In the genomic region with DNA sequence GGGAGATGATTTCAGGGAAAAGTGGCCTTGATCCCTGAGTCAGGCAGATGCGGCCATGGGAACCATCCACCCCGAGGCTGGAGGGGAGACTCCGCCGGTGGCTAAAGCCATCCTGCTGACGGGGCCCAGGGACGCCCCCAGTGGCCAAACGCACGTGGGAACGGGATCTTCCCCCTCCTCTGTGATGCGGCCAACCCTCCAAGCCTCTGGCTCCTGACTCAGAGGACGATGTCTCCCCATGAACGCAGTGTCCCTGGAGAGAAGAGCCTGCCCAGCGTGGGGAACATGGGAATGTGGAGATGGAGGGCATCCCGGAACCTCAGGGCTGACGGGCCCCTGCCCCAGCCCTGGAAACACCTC, we compare ENCODE assay signal across 14 cellular contexts. TPM values are rescaled to one million over a fixed set of nuclear protein-coding genes. Genes with fewer than 3 reads are reported as not detected.
DNase-seq lines count a peak whose midpoint lies in the region; FAIRE-seq and TF ChIP-seq lines count a peak whose summit lies in the region.
"Had no signal": no experiment of that assay in that cellular context is flagged by ENCODE, and none has a peak within 500 bp of the region (broad histone marks: within the 10 kb centered on the region; RNA-seq: fewer than 3 reads in every experiment).

No MANE protein-coding gene starts in this region.

- H3K9ac ChIP-seq in H1 (replicated peaks in 1 of 4; ENCODE audit: extremely low read depth in 1 of 4, low read depth in 3 of 4, low read length in 3 of 4) (no peak overlapping the region), neuronal stem cell (ENCODE audit: low read depth, low read length, poor library complexity) (no peak overlapping the region)

- DNase-seq in Caco-2, result no peak
- DNase-seq in HFFc6, result peak; percentile 49
- DNase-seq in H1 (ENCODE audit: low read depth in 1 of 2, low spot score in 2 of 2), result peak in 1 of 2 experiments; percentile 75
- no peak for DNase-seq in neuronal stem cell (ENCODE audit: low spot score)
- no peak for DNase-seq in putamen (ENCODE audit: low spot score)
- DNase-seq in HEK293T (ENCODE audit: extremely low spot score), result no peak
- DNase-seq in effector CD8-positive, alpha-beta T cell (lab: John Stamatoyannopoulos, UW), result no peak
- DNase-seq in sigmoid colon, result no peak
- DNase-seq: activated naive CD4-positive, alpha-beta T cell treated with anti-CD3 and anti-CD28 coated beads for 36 hours; CD8-positive, alpha-beta T cell; NCI-H1417 treated with DMSO at 0.1 percent for 48 hours had no signal

- H3K79me1 ChIP-seq in H1 (ENCODE audit: low read depth, low read length) (peaks cover 10% of the 10 kb centered on the region), neuronal stem cell (ENCODE audit: low read depth, low read length) (peaks cover 3% of the 10 kb centered on the region)

- H3K23ac ChIP-seq in H1 (ENCODE audit: insufficient read length), result no peak overlapping the region
- H3K23ac ChIP-seq in neuronal stem cell (ENCODE audit: low read depth, low read length, poor library complexity), result no peak overlapping the region

- no peak overlapping the region for H3K27ac ChIP-seq in H1 (ENCODE audit: low read depth, low read length)
- no peak overlapping the region for H3K27ac ChIP-seq in neuronal stem cell (replicated peaks; ENCODE audit: low read length)
- H3K27ac ChIP-seq in sigmoid colon, result no peak overlapping the region
- H3K27ac ChIP-seq: prostate gland, SJSA1 had no signal

- H3K27me3 ChIP-seq in Caco-2 (replicated peaks; ENCODE audit: control insufficient read depth, insufficient read depth, low read length) (no peaks in the 10 kb centered on the region), H1 (replicated peaks in 1 of 4; ENCODE audit: control insufficient read depth in 3 of 4, extremely low read depth in 1 of 4, insufficient read depth in 3 of 4, low read length in 3 of 4) (no peaks in the 10 kb centered on the region), neuronal stem cell (ENCODE audit: control insufficient read depth in 3 of 3, insufficient read depth in 3 of 3, low read depth in 1 of 3, low read length in 3 of 3) (no peaks in the 10 kb centered on the region), sigmoid colon (no peaks in the 10 kb centered on the region)
- H3K27me3 ChIP-seq: SJSA1 had no signal

- H2AFZ ChIP-seq in H1 (ENCODE audit: low read length) (no peak overlapping the region), neuronal stem cell (ENCODE audit: low read length) (no peak overlapping the region)

- H3K4me3 ChIP-seq in Caco-2 (ENCODE audit: low read depth, low read length), result no peak overlapping the region
- no peak overlapping the region for H3K4me3 ChIP-seq in H1 (ENCODE audit: extremely low read depth in 1 of 4, insufficient read depth in 2 of 4, low read depth in 3 of 4, low read length in 4 of 4)
- no peak overlapping the region for H3K4me3 ChIP-seq in neuronal stem cell (ENCODE audit: low read length in 2 of 2)
- no peak overlapping the region for H3K4me3 ChIP-seq in sigmoid colon
- H3K4me3 ChIP-seq: prostate gland, SJSA1 had no signal

- H3K27ac Mint-ChIP-seq in Caco-2 (ENCODE audit: unreplicated experiment), result peak overlapping the region; percentile 32
- peak overlapping the region; percentile 68 for H3K27ac Mint-ChIP-seq in HFFc6
- H3K27ac Mint-ChIP-seq: CD8-positive, alpha-beta T cell had no signal

- TF ChIP-seq POLR2A in H1 (IDR thresholded peaks at IDR 0.05; ENCODE audit: control extremely low read depth in 1 of 2, low read depth in 2 of 2, low read length in 2 of 2), result no peak
- TF ChIP-seq POLR2A in sigmoid colon (IDR thresholded peaks at IDR 0.05), result no peak

- no peak overlapping the region for H3K14ac ChIP-seq in H1 (ENCODE audit: insufficient read length)
- peak overlapping the region; percentile 63 for H3K14ac ChIP-seq in neuronal stem cell (ENCODE audit: low read length)

- WGBS in H1 (ENCODE audit: extremely low coverage in 1 of 2, insufficient coverage in 1 of 2, insufficient read length in 1 of 2, insufficient replicate concordance in 2 of 2, low coverage in 1 of 2, low lambda C conversion rate in 2 of 2, missing lambda C conversion rate in 1 of 2), 2 experiments, result 70% methylated on average over 5 of the region's 15 CpGs; no CpG with 5 or more reads in 1 of the 2 experiments
- no CpG with 5 or more reads among the region's 15 CpGs for WGBS in neuronal stem cell (ENCODE audit: extremely low coverage in 2 of 2, insufficient read length in 2 of 2, insufficient replicate concordance in 1 of 2), 2 donors
- WGBS in sigmoid colon, 2 donors, result 70 to 89% methylated on average over 15 of the region's 15 CpGs

- no peaks in the 10 kb centered on the region for H3K27me3 Mint-ChIP-seq in Caco-2 (ENCODE audit: insufficient read depth, unreplicated experiment)
- H3K27me3 Mint-ChIP-seq in HFFc6 (ENCODE audit: insufficient read depth), result peaks cover 2% of the 10 kb centered on the region

- H3K4me2 ChIP-seq in H1 (ENCODE audit: insufficient read depth in 1 of 2, low read depth in 2 of 2, low read length in 2 of 2), result no peak overlapping the region
- H3K4me2 ChIP-seq in neuronal stem cell (ENCODE audit: insufficient read depth, low read length, poor library complexity, severe bottlenecking), result no peak overlapping the region

- peak overlapping the region; percentile 52 for H2BK5ac ChIP-seq in H1 (ENCODE audit: low read depth, low read length)
- H2BK5ac ChIP-seq in neuronal stem cell (ENCODE audit: low read length), result peak overlapping the region; percentile 59

- no peak overlapping the region for H3K4me3 Mint-ChIP-seq in Caco-2 (ENCODE audit: unreplicated experiment)
- H3K4me3 Mint-ChIP-seq in HFFc6, result no peak overlapping the region
- H3K4me3 Mint-ChIP-seq: activated naive CD4-positive, alpha-beta T cell treated with anti-CD3 and anti-CD28 coated beads for 36 hours; CD8-positive, alpha-beta T cell had no signal

- H2AK5ac ChIP-seq in H1 (ENCODE audit: low read depth, low read length) (no peak overlapping the region), neuronal stem cell (ENCODE audit: low read depth, low read length) (peak overlapping the region; percentile 88)

- no TSS peak for BruUV-seq in Caco-2 (replicated peaks; lab: Mats Ljungman, UMichigan)

- POLR2A ChIA-PET in Caco-2 (lab: Charles Lee), result no interaction called here
- POLR2A ChIA-PET in H1 (lab: Charles Lee; ENCODE audit: partially characterized antibody), result interaction anchor here (1.3 to 27.1 kb wide), 4 partner anchors 8 to 21 kb away, joined by 3 to 507 read pairs (median 14); a partner anchor contains a TSS
- POLR2A ChIA-PET in HEK293T (lab: Yijun Ruan, JAX), result no interaction called here

- TF ChIP-seq EP300 in H1 (IDR thresholded peaks at IDR 0.05; ENCODE audit: borderline replicate concordance in 1 of 2, low read depth in 2 of 2, low read length in 2 of 2) (no peak), sigmoid colon (IDR thresholded peaks at IDR 0.05) (no peak)

- intact Hi-C loops in Caco-2 (cut with micrococcal nuclease; ENCODE audit: unreplicated experiment), result no loop called here
- intact Hi-C loops in sigmoid colon (cut with DNase I), result no loop called here

- H3K9me3 Mint-ChIP-seq in Caco-2 (ENCODE audit: unreplicated experiment), result no peaks in the 10 kb centered on the region
- H3K9me3 Mint-ChIP-seq in HFFc6, result no peaks in the 10 kb centered on the region
- H3K9me3 Mint-ChIP-seq: activated naive CD4-positive, alpha-beta T cell treated with anti-CD3 and anti-CD28 coated beads for 36 hours; CD8-positive, alpha-beta T cell had no signal

- H4K91ac ChIP-seq in H1 (replicated peaks; ENCODE audit: insufficient read length, low read length) (no peak overlapping the region), neuronal stem cell (ENCODE audit: low read depth, low read length, poor library complexity) (no peak overlapping the region)

- TF ChIP-seq RAD21 in H1 (IDR thresholded peaks at IDR 0.05 in 1 of 2, conservative IDR thresholded peaks at IDR 0.05 in 1 of 2; ENCODE audit: low read depth in 2 of 2, low read length in 2 of 2), result peak; percentile 37 to 53

- H3K4ac ChIP-seq in H1 (replicated peaks; ENCODE audit: insufficient read length, low read depth, low read length) (no peak overlapping the region), neuronal stem cell (ENCODE audit: low read length) (no peak overlapping the region)

- H3K23me2 ChIP-seq in H1 (ENCODE audit: low read depth, low read length), result no peaks in the 10 kb centered on the region

- H4K5ac ChIP-seq in H1 (ENCODE audit: insufficient read length, low read depth, low read length), result no peak overlapping the region

- no peak for FAIRE-seq in H1 (lab: Jason Lieb, UNC)
- FAIRE-seq: colon had no signal

- H3K4me1 ChIP-seq in Caco-2, result peaks cover 4% of the 10 kb centered on the region; the same call in 1 of the 2 replicates
- H3K4me1 ChIP-seq in H1 (replicated peaks in 1 of 4; ENCODE audit: control insufficient read depth in 3 of 4, insufficient read depth in 4 of 4, low read length in 3 of 4), result peaks cover 0 to 6% (median 0%) of the 10 kb centered on the region in 4 experiments; a peak in 1 of 7 replicates
- H3K4me1 ChIP-seq in neuronal stem cell (ENCODE audit: control insufficient read depth in 2 of 2, insufficient read depth in 1 of 2, low read depth in 1 of 2, low read length in 2 of 2), result peaks cover 8 to 22% of the 10 kb centered on the region in 2 donors
- H3K4me1 ChIP-seq in sigmoid colon, result peaks cover 0 to 24% (median 16%) of the 10 kb centered on the region in 4 donors
- H3K4me1 ChIP-seq: prostate gland had no signal

- H3K18ac ChIP-seq in H1 (ENCODE audit: extremely low read depth, low read length) (no peak overlapping the region), neuronal stem cell (ENCODE audit: low read length) (peak overlapping the region; percentile 12)

- peak in 1 of 2 experiments; percentile 11 for TF ChIP-seq CTCF in Caco-2 (IDR thresholded peaks at IDR 0.05; ENCODE audit: insufficient read depth in 1 of 2, low read depth in 1 of 2, low read length in 1 of 2, severe bottlenecking in 1 of 2, unreplicated experiment in 1 of 2)
- peak; percentile 69 for TF ChIP-seq CTCF in HFFc6 (IDR thresholded peaks at IDR 0.05)
- peak; percentile 44 to 80 (median 70) for TF ChIP-seq CTCF in H1 (IDR thresholded peaks at IDR 0.05; ENCODE audit: control extremely low read depth in 1 of 3, insufficient read depth in 1 of 3, low read depth in 1 of 3, low read length in 3 of 3)
- no peak for TF ChIP-seq CTCF in sigmoid colon (IDR thresholded peaks at IDR 0.05)

- H3K56ac ChIP-seq in H1 (replicated peaks; ENCODE audit: insufficient read length, low read depth, low read length), result no peak overlapping the region

- H2BK20ac ChIP-seq in H1 (ENCODE audit: low read length), result no peak overlapping the region

- peaks cover 18 to 24% of the 10 kb centered on the region in 2 experiments for H4K20me1 ChIP-seq in H1 (replicated peaks in 1 of 2; ENCODE audit: control insufficient read depth in 1 of 2, insufficient read depth in 2 of 2, low read length in 2 of 2)

- H2BK120ac ChIP-seq in H1 (replicated peaks; ENCODE audit: low read depth, low read length) (no peak overlapping the region), neuronal stem cell (ENCODE audit: low read depth, low read length) (no peak overlapping the region)

- peaks cover 7% of the 10 kb centered on the region for H3K4me1 Mint-ChIP-seq in Caco-2 (ENCODE audit: low read depth, unreplicated experiment)
- H3K4me1 Mint-ChIP-seq in HFFc6 (ENCODE audit: low read depth), result peaks cover 9% of the 10 kb centered on the region

- CTCF ChIA-PET in Caco-2 (lab: Charles Lee), result no interaction called here
- CTCF ChIA-PET in H1 (lab: Charles Lee; ENCODE audit: partially characterized antibody), result interaction anchor here (0.9 to 6.8 kb wide), 6 partner anchors 13 to 75 kb away, joined by 3 to 64 read pairs (median 3); a partner anchor contains a TSS
- CTCF ChIA-PET in HEK293T (lab: Yijun Ruan, JAX), result no interaction called here

- H3K36me3 Mint-ChIP-seq in Caco-2 (ENCODE audit: insufficient read depth, unreplicated experiment) (peaks cover 100% of the 10 kb centered on the region), HFFc6 (ENCODE audit: low read depth) (no peaks in the 10 kb centered on the region)

- H2BK15ac ChIP-seq in H1 (ENCODE audit: low read length), result no peak overlapping the region
- no peak overlapping the region for H2BK15ac ChIP-seq in neuronal stem cell (ENCODE audit: low read length)

- H4K8ac ChIP-seq in H1 (ENCODE audit: extremely low read depth, insufficient read depth, low read length) (peak overlapping the region; percentile 62; the same call in 1 of the 2 replicates), neuronal stem cell (ENCODE audit: low read depth, low read length) (no peak overlapping the region)

- H3K36me3 ChIP-seq in Caco-2 (ENCODE audit: control insufficient read depth, insufficient read depth, low read length) (peaks cover 6% of the 10 kb centered on the region), H1 (ENCODE audit: control insufficient read depth in 2 of 4, insufficient read depth in 4 of 4, low read length in 3 of 4) (peaks cover 2 to 30% (median 17%) of the 10 kb centered on the region in 4 experiments; a peak in 7 of 8 replicates), neuronal stem cell (replicated peaks in 1 of 2; ENCODE audit: control insufficient read depth in 2 of 2, insufficient read depth in 2 of 2, low read length in 2 of 2) (peaks cover 0 to 35% of the 10 kb centered on the region in 2 donors), sigmoid colon (peaks cover 0 to 8% (median 4%) of the 10 kb centered on the region in 4 donors)
- H3K36me3 ChIP-seq: prostate gland had no signal

- peaks cover 0 to 71% of the 10 kb centered on the region in 2 experiments; a peak in 3 of 4 replicates for H3K79me2 ChIP-seq in H1 (ENCODE audit: control insufficient read depth in 1 of 2, insufficient read depth in 2 of 2, low read length in 2 of 2)

- H3K9me3 ChIP-seq in Caco-2, result no peaks in the 10 kb centered on the region
- no peaks in the 10 kb centered on the region for H3K9me3 ChIP-seq in H1 (ENCODE audit: insufficient read depth in 2 of 2, low read depth in 1 of 2, low read length in 1 of 2)
- no peaks in the 10 kb centered on the region for H3K9me3 ChIP-seq in neuronal stem cell (replicated peaks in 1 of 2; ENCODE audit: control insufficient read depth in 2 of 2, insufficient read depth in 1 of 2, low read depth in 1 of 2, low read length in 2 of 2)
- H3K9me3 ChIP-seq in sigmoid colon, result no peaks in the 10 kb centered on the region
- H3K9me3 ChIP-seq: prostate gland, SJSA1 had no signal

- 0 out of 2 replicates have a peak overlapping the region, but pooled peaks have one; percentile 68 for H2BK12ac ChIP-seq in H1 (ENCODE audit: low read depth, low read length)
- no peak overlapping the region for H2BK12ac ChIP-seq in neuronal stem cell (ENCODE audit: low read length)

RNA-seq across cellular contexts. Expression of a gene that starts 25.0 kb away (rescaled TPM):
- total RNA-seq in Caco-2 (2022) (495 and 534 TPM in 2 replicates), sigmoid colon (1 to 10 TPM; 2.9 to 8.1 (median 3.6) TPM)
- 100 to 1,000 TPM; 112 to 133 (median 124) TPM for total RNA-seq in HFFc6 (2021; fragmentation: NEBNext Ultra II Directional; extraction: Animal tissue kit (Norgen Biotek cat#: 25700))
- 327 and 341 TPM in 2 replicates for total RNA-seq in H1 (2021; fragmentation: NEBNext Ultra II Directional; extraction: Animal tissue kit (Norgen Biotek cat#: 25700))
- polyA plus RNA-seq in H1 (2011; rRNA removed) (68.2 and 161 TPM in 2 replicates), sigmoid colon (10 to 100 TPM in 1 of 3 donors, 1 to 10 TPM in 1, under 1 TPM in 1; 0.60 to 44.5 (median 1.2) TPM)
- 65.1 TPM for polyA plus RNA-seq in H1 (2011; cell fraction: cytosol; rRNA removed)
- 122 TPM for polyA plus RNA-seq in H1 (2011; cell fraction: nucleus; rRNA removed)
- 126 to 176 TPM (median 151 TPM) in 4 replicates for polyA plus RNA-seq in H1 (2012, experiment 1 of 2)
- 202 TPM for polyA plus RNA-seq in H1 (2012, experiment 2 of 2)
- 316 TPM for polyA plus RNA-seq in H1 (2013, experiment 1 of 2)
- 381 TPM for polyA plus RNA-seq in H1 (2013, experiment 2 of 2)
- 34.4 and 63.7 TPM in 2 replicates for polyA minus RNA-seq in H1 (2011; rRNA and poly(A)+ RNA removed)
- 84.2 TPM for polyA minus RNA-seq in H1 (2011; cell fraction: cytosol; rRNA and poly(A)+ RNA removed)
- polyA minus RNA-seq in H1 (2011; cell fraction: nucleus; rRNA and poly(A)+ RNA removed), result 42.4 TPM
- polyA plus RNA-seq in neuronal stem cell (2013, experiment 1 of 2), result 18.4 TPM
- 18.6 TPM for polyA plus RNA-seq in neuronal stem cell (2013, experiment 2 of 2)

Comparison
In these comparisons a context has a peak if more than half of its experiments do, and no peak if none do; other contexts are left out.
1. CTCF ChIP-seq: peak in HFFc6 (single experiment) and H1 (3 of 3); none in sigmoid colon (0 of 4).
2. RNA of a gene that starts 25.0 kb away (total RNA-seq): 495 to 534 TPM in Caco-2, 327 to 341 TPM in H1 and 112 to 133 TPM in HFFc6; 2.9 to 8.1 TPM in sigmoid colon; every median in the first group is over 10 times any median in the second.